Comparison of ENCODE assay signal across 8 cellular contexts in the genomic region with DNA sequence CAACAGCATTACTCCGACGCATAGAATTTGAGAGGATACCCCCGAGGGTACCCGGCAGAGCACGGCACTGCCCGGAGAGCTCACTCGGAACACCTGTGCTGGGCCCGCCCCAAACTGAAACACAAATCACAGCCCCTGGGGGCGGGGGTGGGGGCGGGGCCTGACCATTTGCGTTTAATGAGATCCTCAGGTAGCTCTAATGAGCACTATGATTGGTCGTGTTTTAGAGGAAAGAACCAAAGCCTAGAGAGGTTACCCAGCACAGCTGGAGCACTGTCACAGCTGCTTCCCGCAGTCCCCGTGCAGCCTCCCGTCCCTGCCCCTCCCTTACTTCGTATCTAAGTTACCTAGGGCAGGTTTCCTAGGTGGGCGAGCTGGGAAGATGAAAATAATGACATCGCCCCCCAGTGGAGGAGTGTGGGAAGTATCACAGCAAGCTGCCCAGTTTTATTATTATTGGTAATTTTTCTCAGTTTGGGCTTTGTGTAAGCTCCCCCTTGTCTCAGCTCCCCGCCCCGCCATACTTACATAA.
DNase-seq lines count a peak whose midpoint lies in the region; ATAC-seq and TF ChIP-seq lines count a peak whose summit lies in the region.

No MANE protein-coding gene starts in this region.

- no peak overlapping the region for H4K8ac ChIP-seq in mesenchymal stem cell (ENCODE audit: low read length)

- H3K27ac Mint-ChIP-seq in Calu3 (ENCODE audit: unreplicated experiment), result no peak overlapping the region
- H3K27ac Mint-ChIP-seq in central memory CD8-positive, alpha-beta T cell (ENCODE audit: low read depth), result no peak overlapping the region

- H3K14ac ChIP-seq in mesenchymal stem cell (ENCODE audit: low read length in 2 of 2), result no peak overlapping the region

- H3K4me3 Mint-ChIP-seq in Calu3 (ENCODE audit: low read depth, unreplicated experiment), result peak overlapping the region; percentile 75
- peak overlapping the region; percentile 41 for H3K4me3 Mint-ChIP-seq in central memory CD8-positive, alpha-beta T cell

- CTCF ChIA-PET in Calu3 (lab: Charles Lee), result interaction anchor here (0.6 to 1.4 kb wide), 17 partner anchors 9 to 422 kb away, joined by 3 to 15 read pairs (median 4); no protein-coding TSS in a partner anchor

- H3K9me3 ChIP-seq in HUES64 (ENCODE audit: insufficient read depth, low read depth, low read length) (peaks cover 22% of the 10 kb centered on the region), mesenchymal stem cell (ENCODE audit: control insufficient read depth, low read length) (peaks cover 31% of the 10 kb centered on the region), thoracic aorta (peaks cover 13% of the 10 kb centered on the region)

- H3K18ac ChIP-seq in mesenchymal stem cell (ENCODE audit: low read depth in 1 of 2, low read length in 2 of 2), result no peak overlapping the region

- peak overlapping the region; percentile 98 for H3K4me2 ChIP-seq in mesenchymal stem cell (ENCODE audit: low read length, poor library complexity, severe bottlenecking)

- intact Hi-C loops in Calu3 (cut with micrococcal nuclease; ENCODE audit: unreplicated experiment), result no loop called here

- H3K4me1 ChIP-seq in HUES64 (ENCODE audit: insufficient read depth, low read length) (no peaks in the 10 kb centered on the region), mesenchymal stem cell (ENCODE audit: control insufficient read depth, insufficient read depth, low read depth, low read length) (peaks cover 4% of the 10 kb centered on the region), thoracic aorta (ENCODE audit: control insufficient read depth in 1 of 2, low read depth in 2 of 2) (peaks cover 0 to 6% of the 10 kb centered on the region in 2 donors)

- H3K9ac ChIP-seq in HUES64 (ENCODE audit: low read depth, low read length), result peak overlapping the region; percentile 40; the same call in 1 of the 2 replicates
- no peak overlapping the region for H3K9ac ChIP-seq in mesenchymal stem cell (ENCODE audit: low read length)

- ATAC-seq in central memory CD8-positive, alpha-beta T cell (replicated peaks; ENCODE audit: extremely low read depth, poor library complexity, severe bottlenecking), result peak; percentile 71
- ATAC-seq in thoracic aorta (ENCODE audit: insufficient number of reproducible peaks, low FRiP score, low read depth), result no peak
- ATAC-seq in GM21367 (IDR thresholded peaks at IDR 0.05; ENCODE audit: unreplicated experiment), result no peak
- ATAC-seq in GM18517 (IDR thresholded peaks at IDR 0.05; ENCODE audit: unreplicated experiment), result no peak

- no peaks in the 10 kb centered on the region; the same call in 1 of the 2 replicates for H3K27me3 ChIP-seq in HUES64 (ENCODE audit: insufficient read depth, low read length)
- H3K27me3 ChIP-seq in mesenchymal stem cell (ENCODE audit: control insufficient read depth in 1 of 2, insufficient read depth in 1 of 2, low read length in 2 of 2), result peaks cover 0 to 7% of the 10 kb centered on the region in 2 experiments
- no peaks in the 10 kb centered on the region for H3K27me3 ChIP-seq in thoracic aorta (replicated peaks; ENCODE audit: insufficient read depth)

- H3K27ac ChIP-seq in HUES64 (ENCODE audit: low read depth, low read length), result no peak overlapping the region
- no peak overlapping the region for H3K27ac ChIP-seq in mesenchymal stem cell (ENCODE audit: low read length, poor library complexity, severe bottlenecking)
- H3K27ac ChIP-seq in thoracic aorta, result no peak overlapping the region

- H3K4ac ChIP-seq in mesenchymal stem cell (ENCODE audit: low read depth in 1 of 2, low read length in 2 of 2), result no peak overlapping the region

- H3K36me3 Mint-ChIP-seq in Calu3 (ENCODE audit: insufficient read depth, unreplicated experiment), result peaks cover 18% of the 10 kb centered on the region
- no peaks in the 10 kb centered on the region for H3K36me3 Mint-ChIP-seq in central memory CD8-positive, alpha-beta T cell (ENCODE audit: insufficient read depth)

- peak; percentile 91 for TF ChIP-seq CTCF in Calu3 (IDR thresholded peaks at IDR 0.05; ENCODE audit: unreplicated experiment)
- TF ChIP-seq CTCF in thoracic aorta (IDR thresholded peaks at IDR 0.05), result peak; percentile 29

- H3K4me3 ChIP-seq in HUES64 (ENCODE audit: low read length) (peak overlapping the region; percentile 65), mesenchymal stem cell (ENCODE audit: insufficient read depth in 1 of 2, low read depth in 1 of 2, low read length in 2 of 2) (peak overlapping the region; percentile 13 to 59), thoracic aorta (peak overlapping the region; percentile 36)

- H3K4me1 Mint-ChIP-seq in Calu3 (ENCODE audit: low read depth, unreplicated experiment), result peaks cover 18% of the 10 kb centered on the region
- H3K4me1 Mint-ChIP-seq in central memory CD8-positive, alpha-beta T cell, result peaks cover 4% of the 10 kb centered on the region

- peaks cover 8% of the 10 kb centered on the region for H3K9me3 Mint-ChIP-seq in Calu3 (ENCODE audit: low read depth, unreplicated experiment)
- peaks cover 5% of the 10 kb centered on the region for H3K9me3 Mint-ChIP-seq in central memory CD8-positive, alpha-beta T cell

- no peak overlapping the region for H3K23ac ChIP-seq in mesenchymal stem cell (ENCODE audit: low read length in 2 of 2)

- DNase-seq in Calu3, result peak; percentile 83
- peak in 4 of 5 donors; percentile 9 to 32 (median 24) for DNase-seq in T-helper 1 cell
- DNase-seq in central memory CD8-positive, alpha-beta T cell (ENCODE audit: low spot score in 2 of 2), result no peak
- no peak for DNase-seq in mesenchymal stem cell
- DNase-seq in thoracic aorta (ENCODE audit: low spot score), result no peak

- H2AFZ ChIP-seq in mesenchymal stem cell (ENCODE audit: low read depth, low read length), result peak overlapping the region; percentile 27

- H3K27me3 Mint-ChIP-seq in Calu3 (ENCODE audit: unreplicated experiment), result no peaks in the 10 kb centered on the region
- H3K27me3 Mint-ChIP-seq in central memory CD8-positive, alpha-beta T cell, result peaks cover 50% of the 10 kb centered on the region

- no peaks in the 10 kb centered on the region for H3K79me1 ChIP-seq in mesenchymal stem cell (replicated peaks; ENCODE audit: low read length, poor library complexity, severe bottlenecking)

- H2BK120ac ChIP-seq in mesenchymal stem cell (ENCODE audit: low read depth, low read length), result peak overlapping the region; percentile 68

- H3K36me3 ChIP-seq in HUES64 (ENCODE audit: insufficient read depth, low read length), result no peaks in the 10 kb centered on the region
- no peaks in the 10 kb centered on the region for H3K36me3 ChIP-seq in mesenchymal stem cell (ENCODE audit: control insufficient read depth in 1 of 2, insufficient read depth in 2 of 2, low read depth in 1 of 2, low read length in 2 of 2)
- H3K36me3 ChIP-seq in thoracic aorta, result no peaks in the 10 kb centered on the region

- H2AK5ac ChIP-seq in mesenchymal stem cell (ENCODE audit: low read length, severe bottlenecking), result no peak overlapping the region

- 15% methylated on average over 17 of the region's 20 CpGs for WGBS in HUES64
- WGBS in mesenchymal stem cell, result 17% methylated on average over 10 of the region's 20 CpGs

- BruUV-seq in Calu3 (replicated peaks; lab: Mats Ljungman, UMichigan), result no TSS peak

- no peak overlapping the region for H2BK15ac ChIP-seq in mesenchymal stem cell (ENCODE audit: low read depth, poor library complexity, severe bottlenecking)

- no peak overlapping the region for H2BK12ac ChIP-seq in mesenchymal stem cell (ENCODE audit: low read length in 2 of 2)

- H2BK5ac ChIP-seq in mesenchymal stem cell (ENCODE audit: low read depth, low read length, poor library complexity, severe bottlenecking), result no peak overlapping the region

- H4K91ac ChIP-seq in mesenchymal stem cell (ENCODE audit: low read length), result no peak overlapping the region

Comparison
In these comparisons a context has a peak if more than half of its experiments do, and no peak if none do; other contexts are left out.
1. DNase-seq: peak in Calu3 (single experiment) and T-helper 1 cell (4 of 5); none in central memory CD8-positive, alpha-beta T cell (0 of 2), mesenchymal stem cell (single experiment) and thoracic aorta (single experiment).
2. Peak in every context shown above with its lines, with median percentiles within 50 percentile points of each other: H3K4me3 ChIP-seq.